ENCODE assay signal across 1 cellular context in genomic region chr11:107051332-107051731, GRCh38. TPM values are rescaled to one million over a fixed set of nuclear protein-coding genes. Genes with fewer than 3 reads are reported as not detected.
"Had no signal": no experiment of that assay in that cellular context is flagged by ENCODE, and none has a peak within 500 bp of the region (broad histone marks: within the 10 kb centered on the region; RNA-seq: fewer than 3 reads in every experiment).

No MANE protein-coding gene starts in this region.

RNA-seq across cellular contexts. Expression of gene GUCY1A2, which starts 33.1 kb away (rescaled TPM):
- total RNA-seq: foreskin keratinocyte had no signal
- polyA plus RNA-seq: foreskin keratinocyte had no signal
